Comparison of ENCODE assay signal across 32 cellular contexts in the genomic region with DNA sequence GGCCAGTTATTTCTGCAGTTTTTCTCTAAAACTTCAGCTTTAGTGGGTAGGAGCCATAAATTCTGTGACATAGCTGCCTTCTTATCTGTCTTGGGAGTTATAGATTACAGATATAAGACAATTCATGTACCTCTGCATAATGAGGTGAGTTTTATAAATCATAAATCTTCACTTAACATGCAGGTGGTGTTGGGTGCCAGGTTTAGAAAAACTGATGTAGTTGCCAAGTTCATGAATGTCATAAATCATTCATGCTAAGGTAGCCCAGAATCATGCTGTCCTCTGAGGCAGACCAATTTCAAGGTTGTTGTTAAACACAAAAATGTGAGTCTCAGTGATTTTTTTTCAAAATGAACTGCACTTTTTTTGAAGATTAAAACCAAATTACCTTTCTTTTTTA.
"Had no signal": no experiment of that assay in that cellular context is flagged by ENCODE, and none has a peak within 500 bp of the region (broad histone marks: within the 10 kb centered on the region; RNA-seq: fewer than 3 reads in every experiment).

No MANE protein-coding gene starts in this region.

- H3K4me3 Mint-ChIP-seq: activated B cell treated with CpG ODN at 0.5 μM for 24 hours; activated CD8-positive, alpha-beta T cell treated with anti-CD3 and anti-CD28 coated beads for 36 hours; activated naive CD4-positive, alpha-beta T cell treated with anti-CD3 and anti-CD28 coated beads, Interleukin-2, amount 10 ng/mL, durations not matched to agents 7 days and 5 days; activated naive CD8-positive, alpha-beta T cell treated with anti-CD3 and anti-CD28 coated beads, Interleukin-2, amount 10 ng/mL, durations not matched to agents 7 days and 5 days; brain; T-helper 17 cell; T-helper 2 cell treated with Interferon-gamma antibody and Interleukin-4, amounts not matched to agents 5 μg/mL and 100 μg/mL, for 36 hours had no signal

- H3K4me1 Mint-ChIP-seq: activated B cell treated with CpG ODN at 0.5 μM for 24 hours; activated naive CD4-positive, alpha-beta T cell treated with anti-CD3 and anti-CD28 coated beads, Interleukin-2, amount 10 ng/mL, durations not matched to agents 7 days and 5 days; activated naive CD8-positive, alpha-beta T cell treated with anti-CD3 and anti-CD28 coated beads, Interleukin-2, amount 10 ng/mL, durations not matched to agents 7 days and 5 days; T-helper 17 cell had no signal

- H3K27me3 ChIP-seq: ascending aorta, breast epithelium, cardiac muscle cell, colonic mucosa, esophagus squamous epithelium, gastroesophageal sphincter had no signal

- H3K4me1 ChIP-seq: ascending aorta, breast epithelium, colonic mucosa, esophagus squamous epithelium, gastroesophageal sphincter had no signal

- H3K9me3 Mint-ChIP-seq: activated B cell treated with CpG ODN at 0.5 μM for 24 hours; activated CD8-positive, alpha-beta T cell treated with anti-CD3 and anti-CD28 coated beads for 36 hours; activated naive CD4-positive, alpha-beta T cell treated with anti-CD3 and anti-CD28 coated beads, Interleukin-2, amount 10 ng/mL, durations not matched to agents 7 days and 5 days; activated naive CD4-positive, alpha-beta T cell treated with anti-CD3 and anti-CD28 coated beads, Interleukin-2, amount 50 U/mL, for 72 hours; activated naive CD8-positive, alpha-beta T cell treated with anti-CD3 and anti-CD28 coated beads, Interleukin-2, amount 10 ng/mL, durations not matched to agents 7 days and 5 days; brain; T-helper 2 cell treated with Interferon-gamma antibody and Interleukin-4, amounts not matched to agents 5 μg/mL and 100 μg/mL, for 36 hours had no signal

- H3K27me3 Mint-ChIP-seq: brain had no signal

- FAIRE-seq: endometrium, endothelial cell of umbilical vein had no signal

- H3K9me3 ChIP-seq: ascending aorta, breast epithelium, colonic mucosa, esophagus squamous epithelium, gastroesophageal sphincter had no signal

- ATAC-seq: activated CD4-positive, CD25-positive, alpha-beta regulatory T cell treated with anti-CD3 and anti-CD28 coated beads, Interleukin-2, amount 50 U/mL, for 24 hours; activated CD8-positive, alpha-beta T cell treated with anti-CD3 and anti-CD28 coated beads for 36 hours; activated naive CD4-positive, alpha-beta T cell treated with anti-CD3 and anti-CD28 coated beads, Interleukin-2, amount 50 U/mL, for 72 hours; gastroesophageal sphincter; T-helper 17 cell had no signal

- H3K36me3 Mint-ChIP-seq: activated naive CD4-positive, alpha-beta T cell treated with anti-CD3 and anti-CD28 coated beads, Interleukin-2, amount 10 ng/mL, durations not matched to agents 7 days and 5 days; activated naive CD4-positive, alpha-beta T cell treated with anti-CD3 and anti-CD28 coated beads, Interleukin-2, amount 50 U/mL, for 72 hours; activated naive CD8-positive, alpha-beta T cell treated with anti-CD3 and anti-CD28 coated beads, Interleukin-2, amount 10 ng/mL, durations not matched to agents 7 days and 5 days; brain had no signal

- H3K4me3 ChIP-seq: ascending aorta, breast epithelium, cardiac muscle cell, colonic mucosa, esophagus squamous epithelium, gastroesophageal sphincter had no signal

- H3K36me3 ChIP-seq: ascending aorta, breast epithelium, cardiac muscle cell, colonic mucosa, esophagus squamous epithelium, gastroesophageal sphincter, WERI-Rb-1 had no signal

- DNase-seq: activated B cell treated with CpG ODN at 0.5 μM for 24 hours; activated CD4-positive, alpha-beta T cell treated with anti-CD3 and anti-CD28 coated beads for 48 hours; activated CD4-positive, alpha-beta T cell treated with anti-CD3 and anti-CD28 coated beads, Interleukin-2, amount 50 U/mL, for 1 hour; activated CD4-positive, alpha-beta T cell treated with anti-CD3 and anti-CD28 coated beads, Interleukin-2, amount 50 U/mL, for 48 hours; activated CD8-positive, alpha-beta memory T cell treated with anti-CD3 and anti-CD28 coated beads for 24 hours; activated CD8-positive, alpha-beta T cell treated with anti-CD3 and anti-CD28 coated beads for 36 hours; activated gamma-delta T cell; activated naive CD4-positive, alpha-beta T cell; activated naive CD4-positive, alpha-beta T cell treated with anti-CD3 and anti-CD28 coated beads, Interleukin-2, amount 10 ng/mL, durations not matched to agents 7 days and 5 days; activated naive CD8-positive, alpha-beta T cell treated with anti-CD3 and anti-CD28 coated beads, Interleukin-2, amount 10 ng/mL, durations not matched to agents 7 days and 5 days; activated T-cell treated with anti-CD3 and anti-CD28 coated beads, Interleukin-2, amount 50 U/mL, for 48 hours; central memory CD4-positive, alpha-beta T cell; cerebellar nuclear complex; colonic mucosa; effector CD8-positive, alpha-beta T cell; esophagus squamous epithelium; foreskin melanocyte; T-helper 1 cell; T-helper 17 cell; T1000; WERI-Rb-1 had no signal

- H3K27ac ChIP-seq: ascending aorta, breast epithelium, cardiac muscle cell, colonic mucosa, epithelial cell of prostate, esophagus squamous epithelium, gastroesophageal sphincter, WERI-Rb-1 had no signal

- H3K27ac Mint-ChIP-seq: activated B cell treated with CpG ODN at 0.5 μM for 24 hours; activated CD8-positive, alpha-beta T cell treated with anti-CD3 and anti-CD28 coated beads for 36 hours; activated naive CD4-positive, alpha-beta T cell treated with anti-CD3 and anti-CD28 coated beads, Interleukin-2, amount 10 ng/mL, durations not matched to agents 7 days and 5 days; activated naive CD4-positive, alpha-beta T cell treated with anti-CD3 and anti-CD28 coated beads, Interleukin-2, amount 50 U/mL, for 72 hours; activated naive CD8-positive, alpha-beta T cell treated with anti-CD3 and anti-CD28 coated beads, Interleukin-2, amount 10 ng/mL, durations not matched to agents 7 days and 5 days; brain; T-helper 17 cell; T-helper 2 cell treated with Interferon-gamma antibody and Interleukin-4, amounts not matched to agents 5 μg/mL and 100 μg/mL, for 36 hours had no signal
